In the genomic region with DNA sequence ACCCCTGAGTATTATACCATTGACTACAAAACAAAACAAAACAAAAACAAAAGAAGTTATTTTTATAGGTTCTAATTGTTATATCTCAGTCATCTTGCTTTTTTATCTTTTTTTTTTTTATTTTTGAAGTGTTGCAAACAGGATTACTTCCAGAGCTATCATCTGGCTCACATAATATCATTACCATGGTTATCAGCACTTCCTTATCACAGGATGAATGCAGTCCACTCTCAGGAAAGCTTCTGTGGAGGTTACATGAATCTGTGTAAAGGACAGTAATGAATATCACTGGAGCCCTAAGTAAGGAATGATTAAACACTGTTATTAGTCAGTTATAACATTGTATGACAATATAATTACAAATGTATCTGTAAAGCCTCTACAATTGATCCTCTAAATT, we compare ENCODE assay signal across 17 cellular contexts.
A peak's percentile ranks its signal among the peaks of the same experiment; 100 is the strongest.
DNase-seq lines count a peak whose midpoint lies in the region; ATAC-seq and TF ChIP-seq lines count a peak whose summit lies in the region.
"Had no signal": no experiment of that assay in that cellular context is flagged by ENCODE, and none has a peak within 500 bp of the region (broad histone marks: within the 10 kb centered on the region; RNA-seq: fewer than 3 reads in every experiment).

No MANE protein-coding gene starts in this region.

- no peak for ATAC-seq in GM23338
- ATAC-seq in SK-N-SH treated with all-trans-retinoic acid at 6 μM for 48 hours, result no peak
- no peak for ATAC-seq in HG03460 (IDR thresholded peaks at IDR 0.05; ENCODE audit: unreplicated experiment)
- no peak for ATAC-seq in effector memory CD8-positive, alpha-beta T cell (replicated peaks)
- ATAC-seq in HG03432 (IDR thresholded peaks at IDR 0.05; ENCODE audit: unreplicated experiment), result no peak

- H3K23ac ChIP-seq in mesendoderm (ENCODE audit: low read length), result no peak overlapping the region

- H3K27ac ChIP-seq in GM23338 (ENCODE audit: low read depth) (no peak overlapping the region), mesendoderm (ENCODE audit: low read depth, low read length) (no peak overlapping the region), OCI-LY7 (ENCODE audit: low read depth, low read length, poor library complexity, severe bottlenecking) (no peak overlapping the region)
- H3K27ac ChIP-seq: HL-60 had no signal

- H3K4ac ChIP-seq in mesendoderm (ENCODE audit: low read depth, low read length), result no peak overlapping the region

- no peak overlapping the region for H2BK5ac ChIP-seq in mesendoderm (ENCODE audit: low read length)

- H3K27ac Mint-ChIP-seq in GM23338, result peak overlapping the region; percentile 23; the same call in 1 of the 2 replicates
- no peak overlapping the region for H3K27ac Mint-ChIP-seq in effector memory CD8-positive, alpha-beta T cell
- H3K27ac Mint-ChIP-seq: CD4-positive, alpha-beta T cell; H9 had no signal

- POLR2A ChIA-PET in OCI-LY7 (lab: Charles Lee), result no interaction called here

- DNase-seq in GM23338 (ENCODE audit: low spot score), result no peak
- DNase-seq in NCI-H146 (lab: John Stamatoyannopoulos, UW), result peak; percentile 41
- DNase-seq in mesendoderm, result peak; percentile 66
- no peak for DNase-seq in effector memory CD8-positive, alpha-beta T cell
- no peak for DNase-seq in OCI-LY7 (ENCODE audit: low spot score)
- DNase-seq: ACHN; BE2C; C1 segment of cervical spinal cord; Caco-2; CD4-positive, alpha-beta T cell; DMS79 treated with DMSO at 0.1 percent for 48 hours; GF-D8; H9 had no signal

- H3K4me1 ChIP-seq in GM23338 (ENCODE audit: insufficient read depth), result peaks cover 4% of the 10 kb centered on the region; the same call in 1 of the 2 replicates
- H3K4me1 ChIP-seq in mesendoderm (ENCODE audit: control insufficient read depth, low read depth, low read length), result no peaks in the 10 kb centered on the region
- no peaks in the 10 kb centered on the region for H3K4me1 ChIP-seq in OCI-LY7 (ENCODE audit: insufficient read depth, low read length, poor library complexity, severe bottlenecking)
- H3K4me1 ChIP-seq: Caco-2 had no signal

- H3K9me2 ChIP-seq in GM23338 (ENCODE audit: insufficient read depth) (no peaks in the 10 kb centered on the region), OCI-LY7 (ENCODE audit: insufficient read depth, low read length) (no peaks in the 10 kb centered on the region)

- H3K79me2 ChIP-seq in GM23338 (replicated peaks; ENCODE audit: insufficient read depth) (no peaks in the 10 kb centered on the region), mesendoderm (ENCODE audit: control insufficient read depth, insufficient read depth, low read length) (no peaks in the 10 kb centered on the region), OCI-LY7 (ENCODE audit: insufficient read depth, low read depth, low read length) (no peaks in the 10 kb centered on the region)

- H3K9ac ChIP-seq in mesendoderm (ENCODE audit: low read length), result no peak overlapping the region

- no TSS peak for BruUV-seq in OCI-LY7 (replicated peaks; lab: Mats Ljungman, UMichigan)

- H3K36me3 Mint-ChIP-seq in GM23338 (ENCODE audit: low read depth), result peaks cover 9% of the 10 kb centered on the region
- H3K36me3 Mint-ChIP-seq in effector memory CD8-positive, alpha-beta T cell (ENCODE audit: insufficient read depth), result no peaks in the 10 kb centered on the region

- no peaks in the 10 kb centered on the region for H3K27me3 ChIP-seq in GM23338 (ENCODE audit: insufficient read depth)
- H3K27me3 ChIP-seq in mesendoderm (ENCODE audit: insufficient read depth, low read length, poor library complexity), result no peaks in the 10 kb centered on the region
- H3K27me3 ChIP-seq: BE2C had no signal

- H3K4me3 ChIP-seq in GM23338 (no peak overlapping the region), mesendoderm (ENCODE audit: low read length) (no peak overlapping the region), OCI-LY7 (ENCODE audit: low read depth, low read length, poor library complexity, severe bottlenecking) (no peak overlapping the region)

- no peak overlapping the region for H3K4me2 ChIP-seq in GM23338
- no peak overlapping the region for H3K4me2 ChIP-seq in mesendoderm (ENCODE audit: low read length)
- no peak overlapping the region for H3K4me2 ChIP-seq in OCI-LY7 (ENCODE audit: low read length)

- H3K36me3 ChIP-seq in GM23338 (ENCODE audit: insufficient read depth) (no peaks in the 10 kb centered on the region), mesendoderm (ENCODE audit: control insufficient read depth, insufficient read depth, low read length) (no peaks in the 10 kb centered on the region), OCI-LY7 (ENCODE audit: insufficient read depth, low read length) (no peaks in the 10 kb centered on the region)
- H3K36me3 ChIP-seq: BE2C had no signal

- no peak overlapping the region for H2BK15ac ChIP-seq in mesendoderm (replicated peaks; ENCODE audit: low read depth)

- TF ChIP-seq CTCF in GM23338 (conservative IDR thresholded peaks at IDR 0.05; ENCODE audit: low read depth in 2 of 2), result no peak
- TF ChIP-seq CTCF in OCI-LY7 (conservative IDR thresholded peaks at IDR 0.05; ENCODE audit: low read length), result no peak

- no peak overlapping the region for H2BK120ac ChIP-seq in mesendoderm (ENCODE audit: low read depth, low read length)

- no peaks in the 10 kb centered on the region for H4K20me1 ChIP-seq in GM23338 (replicated peaks; ENCODE audit: insufficient read depth)
- H4K20me1 ChIP-seq in OCI-LY7 (ENCODE audit: insufficient read depth, low read length), result no peaks in the 10 kb centered on the region

- H3K56ac ChIP-seq in mesendoderm (ENCODE audit: low read length), result no peak overlapping the region

- intact Hi-C loops in OCI-LY7 (cut with micrococcal nuclease; ENCODE audit: unreplicated experiment), result no loop called here

- H3K4me3 Mint-ChIP-seq in GM23338, result no peak overlapping the region
- no peak overlapping the region for H3K4me3 Mint-ChIP-seq in effector memory CD8-positive, alpha-beta T cell
- H3K4me3 Mint-ChIP-seq: CD4-positive, alpha-beta T cell; H9 had no signal

- H3K18ac ChIP-seq in mesendoderm (ENCODE audit: low read length), result no peak overlapping the region

- H3K27me3 Mint-ChIP-seq in GM23338 (ENCODE audit: insufficient read depth, low read depth, poor library complexity), result peaks cover 4% of the 10 kb centered on the region
- no peaks in the 10 kb centered on the region for H3K27me3 Mint-ChIP-seq in effector memory CD8-positive, alpha-beta T cell
- H3K27me3 Mint-ChIP-seq: CD4-positive, alpha-beta T cell had no signal

- H4K8ac ChIP-seq in mesendoderm (ENCODE audit: low read depth, low read length), result no peak overlapping the region

- no peak overlapping the region for H2AK5ac ChIP-seq in mesendoderm (ENCODE audit: low read length)

- no peak overlapping the region for H4K5ac ChIP-seq in mesendoderm (ENCODE audit: low read length)

- H3F3A ChIP-seq in GM23338 (replicated peaks; ENCODE audit: low read depth), result no peaks in the 10 kb centered on the region

- CTCF ChIA-PET in OCI-LY7 (lab: Charles Lee; ENCODE audit: unreplicated experiment), result no interaction called here

- H3K9me3 ChIP-seq in OCI-LY7 (ENCODE audit: low read length), result no peaks in the 10 kb centered on the region
- H3K9me3 ChIP-seq: BE2C had no signal

- H3K9me3 Mint-ChIP-seq in GM23338, result peaks cover 9% of the 10 kb centered on the region; the same call in 2 of the 3 replicates
- H3K9me3 Mint-ChIP-seq in effector memory CD8-positive, alpha-beta T cell, result peaks cover 10 to 12% of the 10 kb centered on the region in 2 donors

- no peak overlapping the region for H2AFZ ChIP-seq in GM23338
- H2AFZ ChIP-seq in OCI-LY7 (ENCODE audit: low read length), result no peak overlapping the region

- H3K79me1 ChIP-seq in mesendoderm (ENCODE audit: low read length), result no peaks in the 10 kb centered on the region

- H3K4me1 Mint-ChIP-seq in GM23338, result peaks cover 14% of the 10 kb centered on the region
- H3K4me1 Mint-ChIP-seq in effector memory CD8-positive, alpha-beta T cell (ENCODE audit: low read depth in 2 of 2), result no peaks in the 10 kb centered on the region

TF ChIP-seq in GM23338, 12 proteins besides CTCF, POLR2A, EP300 and RAD21 (continues in another document):
- no peak for TF ChIP-seq CREB1 (CRISPR knock-in tag; IDR thresholded peaks at IDR 0.05; ENCODE audit: low read depth)
- no peak for TF ChIP-seq ZNF114 (CRISPR knock-in tag; IDR thresholded peaks at IDR 0.05)
- TF ChIP-seq, protein P1, sequence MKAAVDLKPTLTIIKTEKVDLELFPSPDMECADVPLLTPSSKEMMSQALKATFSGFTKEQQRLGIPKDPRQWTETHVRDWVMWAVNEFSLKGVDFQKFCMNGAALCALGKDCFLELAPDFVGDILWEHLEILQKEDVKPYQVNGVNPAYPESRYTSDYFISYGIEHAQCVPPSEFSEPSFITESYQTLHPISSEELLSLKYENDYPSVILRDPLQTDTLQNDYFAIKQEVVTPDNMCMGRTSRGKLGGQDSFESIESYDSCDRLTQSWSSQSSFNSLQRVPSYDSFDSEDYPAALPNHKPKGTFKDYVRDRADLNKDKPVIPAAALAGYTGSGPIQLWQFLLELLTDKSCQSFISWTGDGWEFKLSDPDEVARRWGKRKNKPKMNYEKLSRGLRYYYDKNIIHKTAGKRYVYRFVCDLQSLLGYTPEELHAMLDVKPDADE (IDR thresholded peaks at IDR 0.05), result no peak

TF ChIP-seq in SK-N-SH treated with all-trans-retinoic acid at 6 μM for 48 hours, 23 proteins besides CTCF, POLR2A, EP300 and RAD21 (continues in another document):
- TF ChIP-seq ZNF8 (CRISPR knock-in tag; IDR thresholded peaks at IDR 0.05) (0 out of 2 replicates have a peak, but pooled peaks have one; percentile 18), TCF4 (CRISPR knock-in tag; IDR thresholded peaks at IDR 0.05; ENCODE audit: borderline replicate concordance) (peak; percentile 87), ISL1 (CRISPR knock-in tag; IDR thresholded peaks at IDR 0.05) (peak; percentile 83), PPARA (CRISPR knock-in tag; IDR thresholded peaks at IDR 0.05; ENCODE audit: borderline replicate concordance) (peak; percentile 51; the same call in 1 of the 2 replicates), SNAI2 (CRISPR knock-in tag; IDR thresholded peaks at IDR 0.05) (no peak), CSDC2 (CRISPR knock-in tag; IDR thresholded peaks at IDR 0.05) (no peak), ZNF70 (CRISPR knock-in tag; IDR thresholded peaks at IDR 0.05) (0 out of 2 replicates have a peak, but pooled peaks have one; percentile 61)

Comparison
In these comparisons a context has a peak if more than half of its experiments do, and no peak if none do; other contexts are left out.
1. DNase-seq: peak in NCI-H146 (single experiment) and mesendoderm (single experiment); none in GM23338 (single experiment), effector memory CD8-positive, alpha-beta T cell (0 of 3) and OCI-LY7 (single experiment).